11 cellular contexts compared by ENCODE assay signal in the genomic region with DNA sequence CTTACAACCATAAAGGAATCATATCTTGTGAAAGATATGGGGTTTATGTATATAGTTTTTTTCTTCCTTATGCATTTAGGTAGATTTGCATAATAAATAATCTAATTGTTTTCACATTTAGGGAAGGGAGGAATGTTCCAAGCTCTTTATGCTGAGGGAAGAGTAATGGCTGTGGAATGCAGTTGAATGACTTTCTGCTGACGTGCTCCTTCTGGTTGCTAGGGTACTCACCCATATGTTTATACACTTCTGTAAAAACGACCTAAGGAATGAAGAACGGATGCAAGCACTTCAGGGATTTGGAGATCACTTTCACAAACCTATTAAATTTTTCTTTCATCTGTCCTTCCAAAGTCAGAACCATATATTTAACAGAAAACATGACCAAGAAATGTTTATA. TPM values are rescaled to one million over a fixed set of nuclear protein-coding genes. Genes with fewer than 3 reads are reported as not detected.
DNase-seq lines count a peak whose midpoint lies in the region; ATAC-seq, FAIRE-seq and TF ChIP-seq lines count a peak whose summit lies in the region.
"Had no signal": no experiment of that assay in that cellular context is flagged by ENCODE, and none has a peak within 500 bp of the region (broad histone marks: within the 10 kb centered on the region; RNA-seq: fewer than 3 reads in every experiment).

No MANE protein-coding gene starts in this region.

- H3K79me2 ChIP-seq in K562 (ENCODE audit: control insufficient read depth, insufficient read depth, low read length) = no peaks in the 10 kb centered on the region

- H3K9me3 Mint-ChIP-seq in activated naive CD4-positive, alpha-beta T cell treated with anti-CD3 and anti-CD28 coated beads for 36 hours = no peaks in the 10 kb centered on the region
- H3K9me3 Mint-ChIP-seq: activated T-cell treated with anti-CD3 and anti-CD28 coated beads, Interleukin-2, amount 50 U/mL, for 4 hours had no signal

- peaks cover 4% of the 10 kb centered on the region for H3K27me3 Mint-ChIP-seq in activated naive CD4-positive, alpha-beta T cell treated with anti-CD3 and anti-CD28 coated beads for 36 hours (ENCODE audit: low read depth)

- no peak overlapping the region for H3K4me2 ChIP-seq in K562 (ENCODE audit: insufficient read depth, low read length)
- H3K4me2 ChIP-seq: BLaER1 treated with 17β-estradiol and CSF1 and Interleukin-3, amounts not matched to agents 10 nM and 100 nM had no signal

- no peak for FAIRE-seq in K562 (lab: Jason Lieb, UNC)

- H3K27me3 ChIP-seq in K562 (ENCODE audit: control insufficient read depth in 2 of 2, insufficient read depth in 2 of 2, low read length in 2 of 2) = no peaks in the 10 kb centered on the region
- no peaks in the 10 kb centered on the region for H3K27me3 ChIP-seq in upper lobe of right lung
- H3K27me3 ChIP-seq: BLaER1 treated with 17β-estradiol and CSF1 and Interleukin-3, amounts not matched to agents 10 nM and 100 nM had no signal

- H3K9me1 ChIP-seq in K562 (ENCODE audit: control insufficient read depth, insufficient read depth, low read length) = no peaks in the 10 kb centered on the region

- H2AFZ ChIP-seq in K562 (ENCODE audit: low read depth, low read length) = no peak overlapping the region

- no peak for TF ChIP-seq POLR2A in K562 (conservative IDR thresholded peaks at IDR 0.05)

- DNase-seq in NCI-H2227 (lab: John Stamatoyannopoulos, UW; ENCODE audit: unreplicated experiment) (peak; percentile 15), NCI-H2227 treated with DMSO at 0.1 percent for 48 hours (lab: John Stamatoyannopoulos, UW) (no peak), K562 (ENCODE audit: extremely low read depth in 1 of 4, low spot score in 3 of 4) (no peak), iris pigment epithelial cell (ENCODE audit: low read depth) (peak; percentile 99), upper lobe of right lung (no peak)
- no peak for DNase-seq in activated CD4-positive, CD25-positive, alpha-beta regulatory T cell (lab: John Stamatoyannopoulos, UW)
- no peak for DNase-seq in activated naive CD4-positive, alpha-beta T cell treated with anti-CD3 and anti-CD28 coated beads for 36 hours
- DNase-seq: activated T-cell treated with anti-CD3 and anti-CD28 coated beads, Interleukin-2, amount 50 U/mL, for 4 hours; stimulated activated CD4-positive, alpha-beta T cell treated with anti-CD3 and anti-CD28 coated beads, Interleukin-4, amount 100 ng/mL, for 24 hours had no signal

- no peaks in the 10 kb centered on the region for H4K20me1 ChIP-seq in K562 (replicated peaks; ENCODE audit: control insufficient read depth, insufficient read depth, low read length)
- H4K20me1 ChIP-seq: BLaER1 treated with 17β-estradiol and CSF1 and Interleukin-3, amounts not matched to agents 10 nM and 100 nM had no signal

- CTCF ChIA-PET in K562 (lab: Yijun Ruan, JAX; ENCODE audit: low intra/inter-chr PET ratio) = no interaction called here
- CTCF ChIA-PET in activated naive CD4-positive, alpha-beta T cell treated with anti-CD3 and anti-CD28 coated beads for 36 hours (lab: Charles Lee) = no interaction called here

- H3K36me3 ChIP-seq in K562 (ENCODE audit: control insufficient read depth, insufficient read depth, low read length) = no peaks in the 10 kb centered on the region
- no peaks in the 10 kb centered on the region for H3K36me3 ChIP-seq in upper lobe of right lung
- H3K36me3 ChIP-seq: BLaER1 treated with 17β-estradiol and CSF1 and Interleukin-3, amounts not matched to agents 10 nM and 100 nM had no signal

- no peak overlapping the region for H3K27ac ChIP-seq in K562 (ENCODE audit: extremely low read depth, low read depth, low read length)
- peak overlapping the region; percentile 74 for H3K27ac ChIP-seq in upper lobe of right lung
- H3K27ac ChIP-seq: BLaER1 treated with 17β-estradiol and CSF1 and Interleukin-3, amounts not matched to agents 10 nM and 100 nM had no signal

- H3K4me3 Mint-ChIP-seq in activated naive CD4-positive, alpha-beta T cell treated with anti-CD3 and anti-CD28 coated beads for 36 hours = no peak overlapping the region
- H3K4me3 Mint-ChIP-seq: activated T-cell treated with anti-CD3 and anti-CD28 coated beads, Interleukin-2, amount 50 U/mL, for 4 hours had no signal

- intact Hi-C loops in K562 (cut with micrococcal nuclease) (no loop called here), upper lobe of right lung (cut with DNase I) (no loop called here)
- intact Hi-C loops in activated naive CD4-positive, alpha-beta T cell treated with anti-CD3 and anti-CD28 coated beads for 36 hours (cut with micrococcal nuclease) = no loop called here

- in situ Hi-C loops in K562 (cut with MboI) = no loop called here

- H3K27ac Mint-ChIP-seq in activated naive CD4-positive, alpha-beta T cell treated with anti-CD3 and anti-CD28 coated beads for 36 hours = no peak overlapping the region

- POLR2A ChIA-PET in K562 (lab: Yijun Ruan, JAX) = no interaction called here

- no peaks in the 10 kb centered on the region for H3K9me3 ChIP-seq in K562 (replicated peaks; ENCODE audit: control insufficient read depth, insufficient read depth, low read depth, low read length)
- H3K9me3 ChIP-seq in upper lobe of right lung = no peaks in the 10 kb centered on the region
- H3K9me3 ChIP-seq: BLaER1 treated with 17β-estradiol and CSF1 and Interleukin-3, amounts not matched to agents 10 nM and 100 nM had no signal

- no peak for TF ChIP-seq RAD21 in K562 (CRISPR knock-in tag; conservative IDR thresholded peaks at IDR 0.05 in 1 of 2, IDR thresholded peaks at IDR 0.05 in 1 of 2)

- no peaks in the 10 kb centered on the region for H3K36me3 Mint-ChIP-seq in activated naive CD4-positive, alpha-beta T cell treated with anti-CD3 and anti-CD28 coated beads for 36 hours (ENCODE audit: low read depth)

- no peak overlapping the region for H3K4me3 ChIP-seq in K562
- H3K4me3 ChIP-seq in upper lobe of right lung = no peak overlapping the region
- H3K4me3 ChIP-seq: BLaER1 treated with 17β-estradiol and CSF1 and Interleukin-3, amounts not matched to agents 10 nM and 100 nM had no signal

- ATAC-seq in K562 (0 out of 3 replicates have a peak, but pooled peaks have one; percentile 43), upper lobe of right lung (peak; percentile 93), HG03097 (IDR thresholded peaks at IDR 0.05; ENCODE audit: low FRiP score, unreplicated experiment) (no peak)
- ATAC-seq: activated T-cell treated with anti-CD3 and anti-CD28 coated beads, Interleukin-2, amount 50 U/mL, for 4 hours had no signal

- H3K9ac ChIP-seq in K562 (ENCODE audit: insufficient read depth in 1 of 2, low read depth in 2 of 2, low read length in 2 of 2) = no peak overlapping the region
- H3K9ac ChIP-seq: BLaER1 treated with 17β-estradiol and CSF1 and Interleukin-3, amounts not matched to agents 10 nM and 100 nM had no signal

- BruUV-seq in K562 (replicated peaks; lab: Mats Ljungman, UMichigan) = no TSS peak

- no peaks in the 10 kb centered on the region for H3K4me1 Mint-ChIP-seq in activated naive CD4-positive, alpha-beta T cell treated with anti-CD3 and anti-CD28 coated beads for 36 hours (ENCODE audit: low read depth)

- no peak for TF ChIP-seq EP300 in K562 (IDR thresholded peaks at IDR 0.05; ENCODE audit: low read length)

- H3K4me1 ChIP-seq in K562 (replicated peaks in 1 of 2; ENCODE audit: control insufficient read depth in 2 of 2, insufficient read depth in 2 of 2, low read length in 2 of 2) (no peaks in the 10 kb centered on the region; a peak in 1 of 5 replicates), upper lobe of right lung (peaks cover 10% of the 10 kb centered on the region)

- 14% methylated on average over 3 of the region's 3 CpGs for WGBS in K562 (ENCODE audit: insufficient coverage, low coverage, missing lambda C conversion rate)

- TF ChIP-seq CTCF in K562 (IDR thresholded peaks at IDR 0.05 in 2 of 3, conservative IDR thresholded peaks at IDR 0.05 in 1 of 3; ENCODE audit: insufficient read depth in 2 of 3, low read depth in 1 of 3, low read length in 3 of 3) = no peak
- no peak for TF ChIP-seq CTCF in upper lobe of right lung (IDR thresholded peaks at IDR 0.05)

TF ChIP-seq in K562, 482 proteins besides CTCF, POLR2A, EP300 and RAD21 (continues in another document):
- TF ChIP-seq MAFG (tag; conservative IDR thresholded peaks at IDR 0.05) (peak; percentile 31; the same call in 1 of the 2 replicates), ZNF766 (CRISPR knock-in tag; conservative IDR thresholded peaks at IDR 0.05) (no peak), MYNN (IDR thresholded peaks at IDR 0.05) (no peak), MYNN (CRISPR knock-in tag; IDR thresholded peaks at IDR 0.05) (no peak), STAT5A (IDR thresholded peaks at IDR 0.05; ENCODE audit: borderline replicate concordance, low read length) (no peak)
- TF ChIP-seq, protein P1, sequence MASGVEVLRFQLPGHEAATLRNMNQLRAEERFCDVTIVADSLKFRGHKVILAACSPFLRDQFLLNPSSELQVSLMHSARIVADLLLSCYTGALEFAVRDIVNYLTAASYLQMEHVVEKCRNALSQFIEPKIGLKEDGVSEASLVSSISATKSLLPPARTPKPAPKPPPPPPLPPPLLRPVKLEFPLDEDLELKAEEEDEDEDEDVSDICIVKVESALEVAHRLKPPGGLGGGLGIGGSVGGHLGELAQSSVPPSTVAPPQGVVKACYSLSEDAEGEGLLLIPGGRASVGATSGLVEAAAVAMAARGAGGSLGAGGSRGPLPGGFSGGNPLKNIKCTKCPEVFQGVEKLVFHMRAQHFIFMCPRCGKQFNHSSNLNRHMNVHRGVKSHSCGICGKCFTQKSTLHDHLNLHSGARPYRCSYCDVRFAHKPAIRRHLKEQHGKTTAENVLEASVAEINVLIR (CRISPR knock-in tag; IDR thresholded peaks at IDR 0.05) = no peak

RNA-seq across cellular contexts. Expression of a gene that starts 29.2 kb away (rescaled TPM):
- total RNA-seq in K562 (2011; cell fraction: chromatin; rRNA removed; ENCODE audit: low replicate concordance) = 227 and 404 TPM in 2 replicates
- 86.1 and 111 TPM in 2 replicates for total RNA-seq in K562 (2011; cell fraction: nucleolus; rRNA removed)
- 148 and 198 TPM in 2 replicates for total RNA-seq in K562 (2011; cell fraction: nucleoplasm; rRNA removed)
- 95.7 and 100 TPM in 2 replicates for total RNA-seq in K562 (2014; rRNA removed)
- 77.5 and 91.2 TPM in 2 replicates for total RNA-seq in K562 (2014; rRNA removed; fragmentation: Illumina TruSeq; extraction: Trizol)
- 86.4 and 92.5 TPM in 2 replicates for total RNA-seq in K562 (2015; rRNA removed; fragmentation: Illumina TruSeq; extraction: Trizol)
- total RNA-seq in K562 (2021) = 83.2 and 95.5 TPM in 2 replicates
- 131 and 136 TPM in 2 replicates for polyA plus RNA-seq in K562 (2011; rRNA removed)
- polyA plus RNA-seq in K562 (2011; cell fraction: cytosol; rRNA removed) = 91.1 and 105 TPM in 2 replicates
- polyA plus RNA-seq in K562 (2011; cell fraction: nucleus; rRNA removed) = 191 and 198 TPM in 2 replicates
- 46.2 and 49.6 TPM in 2 replicates for polyA plus RNA-seq in K562 (2012)
- 55.4 and 84.5 TPM in 2 replicates for polyA plus RNA-seq in K562 (2014; fragmentation: Illumina TruSeq; extraction: Trizol)
- polyA plus RNA-seq in K562 (2014; fragmentation: Nextera tagmentation; extraction: Ambion mirVana) = 10 to 100 TPM; 23.5 to 35.1 TPM
- polyA plus RNA-seq in K562 (2014; rRNA removed) = 56.0 and 57.5 TPM in 2 replicates
- polyA minus RNA-seq in K562 (2011; rRNA and poly(A)+ RNA removed) = 277 and 310 TPM in 2 replicates
- polyA minus RNA-seq in K562 (2011; cell fraction: cytosol; rRNA and poly(A)+ RNA removed) = 99.1 and 116 TPM in 2 replicates
- 93.0 and 173 TPM in 2 replicates for polyA minus RNA-seq in K562 (2011; cell fraction: nucleus; rRNA and poly(A)+ RNA removed)
- 141 TPM for total RNA-seq in upper lobe of right lung
- 10 to 100 TPM; 23.0 to 23.6 TPM for total RNA-seq in activated naive CD4-positive, alpha-beta T cell treated with anti-CD3 and anti-CD28 coated beads for 36 hours

Comparison
In these comparisons a context has a peak if more than half of its experiments do, and no peak if none do; other contexts are left out.
1. DNase-seq: peak in NCI-H2227 (single experiment) and iris pigment epithelial cell (single experiment); none in NCI-H2227 treated with DMSO at 0.1 percent for 48 hours (single experiment), K562 (0 of 4), upper lobe of right lung (single experiment), activated CD4-positive, CD25-positive, alpha-beta regulatory T cell (0 of 4) and activated naive CD4-positive, alpha-beta T cell treated with anti-CD3 and anti-CD28 coated beads for 36 hours (single experiment).